Comparison of ENCODE assay signal across 14 cellular contexts in the genomic region with DNA sequence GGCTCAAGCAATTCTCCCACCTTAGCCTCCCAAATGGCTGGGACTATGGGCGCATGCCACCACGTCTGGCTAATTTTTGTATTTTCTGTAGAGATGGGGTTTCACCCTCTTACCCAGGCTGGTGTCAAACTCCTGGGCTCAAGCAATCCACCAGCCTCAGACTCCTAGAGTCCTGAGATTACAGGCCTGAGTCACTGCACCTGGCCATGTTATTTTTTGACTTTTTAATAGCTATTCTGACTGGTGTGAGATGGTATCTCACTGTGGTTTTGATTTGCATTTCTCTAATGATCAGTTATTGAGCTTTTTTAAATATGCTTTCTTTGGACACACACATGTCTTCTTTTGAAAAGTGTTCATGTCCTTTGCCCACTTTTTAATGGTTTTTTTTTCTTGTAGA. TPM values are rescaled to one million over a fixed set of nuclear protein-coding genes. Genes with fewer than 3 reads are reported as not detected.
DNase-seq lines count a peak whose midpoint lies in the region; ATAC-seq lines count a peak whose summit lies in the region.
"Had no signal": no experiment of that assay in that cellular context is flagged by ENCODE, and none has a peak within 500 bp of the region (broad histone marks: within the 10 kb centered on the region; RNA-seq: fewer than 3 reads in every experiment).

No MANE protein-coding gene starts in this region.

- no peaks in the 10 kb centered on the region for H3K9me2 ChIP-seq in Karpas-422 (replicated peaks; ENCODE audit: insufficient read depth, low read length)

- no peaks in the 10 kb centered on the region for H3K27me3 ChIP-seq in Karpas-422 (ENCODE audit: low read length)
- no peaks in the 10 kb centered on the region for H3K27me3 ChIP-seq in HAP-1 (ENCODE audit: low read depth)
- H3K27me3 ChIP-seq: ovary, suprapubic skin had no signal

- peak overlapping the region; percentile 65 for H3K4me2 ChIP-seq in Karpas-422 (ENCODE audit: low read depth, low read length, poor library complexity, severe bottlenecking)

- H2AFZ ChIP-seq in Karpas-422 (ENCODE audit: low read length) = no peak overlapping the region

- peak; percentile 56 for ATAC-seq in GM18868 (IDR thresholded peaks at IDR 0.05; ENCODE audit: unreplicated experiment)
- ATAC-seq in GM21528 (IDR thresholded peaks at IDR 0.05; ENCODE audit: low FRiP score, unreplicated experiment) = peak; percentile 77
- ATAC-seq in HG02981 (IDR thresholded peaks at IDR 0.05; ENCODE audit: unreplicated experiment) = peak; percentile 74

- peaks cover 85% of the 10 kb centered on the region for H3K4me1 ChIP-seq in Karpas-422 (ENCODE audit: low read length)
- H3K4me1 ChIP-seq in HAP-1 = no peaks in the 10 kb centered on the region
- H3K4me1 ChIP-seq: left ventricle myocardium inferior had no signal

- H3K9me3 ChIP-seq in Karpas-422 (ENCODE audit: low read length) (no peaks in the 10 kb centered on the region), HAP-1 (no peaks in the 10 kb centered on the region)
- H3K9me3 ChIP-seq: left ventricle myocardium inferior, ovary, suprapubic skin had no signal

- H3K4me3 ChIP-seq in Karpas-422 (ENCODE audit: low read length) (peak overlapping the region; percentile 51), HAP-1 (no peak overlapping the region)
- H3K4me3 ChIP-seq: coronary artery, left ventricle myocardium inferior, ovary, suprapubic skin had no signal

- peak overlapping the region; percentile 99 for H3K27ac ChIP-seq in Karpas-422 (ENCODE audit: low read length)
- H3K27ac ChIP-seq: coronary artery, epithelial cell of prostate, left ventricle myocardium inferior, ovary, suprapubic skin had no signal

- peak overlapping the region; percentile 73 for H3K9ac ChIP-seq in Karpas-422 (ENCODE audit: low read length)

- DNase-seq in Karpas-422 = peak; percentile 92
- no peak for DNase-seq in HAP-1 (ENCODE audit: low spot score in 2 of 2)
- DNase-seq in iPS-NIHi7 (ENCODE audit: extremely low spot score) = no peak
- DNase-seq in activated CD4-positive, CD25-positive, alpha-beta regulatory T cell (lab: John Stamatoyannopoulos, UW) = no peak
- DNase-seq in NCI-H146 treated with DMSO at 0.1 percent for 48 hours (lab: John Stamatoyannopoulos, UW; ENCODE audit: unreplicated experiment) = no peak
- DNase-seq: left ventricle myocardium inferior, NCI-H510A had no signal

- H3K36me3 ChIP-seq in Karpas-422 (ENCODE audit: insufficient read depth, low read length) (peaks cover 11% of the 10 kb centered on the region; the same call in 1 of the 2 replicates), HAP-1 (replicated peaks) (no peaks in the 10 kb centered on the region)
- H3K36me3 ChIP-seq: ovary, suprapubic skin had no signal

- in situ Hi-C loops in HAP-1 (cut with MboI; ENCODE audit: low sequenced_read_pairs) = loop anchor here (5.0 to 10.0 kb wide), 2 partner anchors 182 to 310 kb away; no protein-coding TSS in a partner anchor

- no peaks in the 10 kb centered on the region for H4K20me1 ChIP-seq in Karpas-422 (ENCODE audit: insufficient read depth, low read depth, low read length)

- H3K79me2 ChIP-seq in Karpas-422 (ENCODE audit: low read length) = peaks cover 8% of the 10 kb centered on the region; the same call in 1 of the 2 replicates

RNA-seq across cellular contexts. Expression of a gene that starts 38.2 kb away (rescaled TPM):
- total RNA-seq in Karpas-422 (2014; rRNA removed; shearing (Covaris generic); ENCODE audit: low replicate concordance) = 40.8 and 42.0 TPM in 2 replicates

RNA-seq across cellular contexts. Expression of a gene that starts 40.8 kb away (rescaled TPM):
- 55.4 and 86.6 TPM in 2 replicates for total RNA-seq in Karpas-422 (2014; rRNA removed; shearing (Covaris generic); ENCODE audit: low replicate concordance)
